ENCODE assay signal across 20 cellular contexts in genomic region chr1:196941474-196941873, GRCh38. TPM values are rescaled to one million over a fixed set of nuclear protein-coding genes. Genes with fewer than 3 reads are reported as not detected.
"Had no signal": no experiment of that assay in that cellular context is flagged by ENCODE, and none has a peak within 500 bp of the region (broad histone marks: within the 10 kb centered on the region; RNA-seq: fewer than 3 reads in every experiment).

No MANE protein-coding gene starts in this region.

RNA-seq across cellular contexts. Expression of gene CFHR2, which starts 2.1 kb away (rescaled TPM):
- total RNA-seq: activated CD4-positive, alpha-beta memory T cell treated with anti-CD3 and anti-CD28 coated beads, Interleukin-2, amount 10 ng/mL, durations not matched to agents 7 days and 5 days; activated CD4-positive, alpha-beta T cell treated with anti-CD3 and anti-CD28 coated beads, Interleukin-2, amount 10 ng/mL, durations not matched to agents 7 days and 5 days; activated naive CD8-positive, alpha-beta T cell treated with anti-CD3 and anti-CD28 coated beads, Interleukin-2, amount 10 ng/mL, durations not matched to agents 7 days and 5 days; ascending aorta; cardiac muscle cell; left colon; mesenteric fat pad; mucosa of descending colon; myocyte; natural killer cell treated with Interleukin-12 subunit alpha and Interleukin-12 subunit beta and Interleukin-15 and Interleukin-18, amount 100 ng/mL, for 72 hours; progenitor cell of endocrine pancreas; renal cortical epithelial cell; sciatic nerve; subcutaneous adipose tissue; T-helper 17 cell; thoracic aorta; vagina had no signal

RNA-seq across cellular contexts. Expression of gene CFHR5, which starts 35.9 kb away (rescaled TPM):
- total RNA-seq: activated CD4-positive, alpha-beta memory T cell treated with anti-CD3 and anti-CD28 coated beads, Interleukin-2, amount 10 ng/mL, durations not matched to agents 7 days and 5 days; activated CD4-positive, alpha-beta T cell treated with anti-CD3 and anti-CD28 coated beads, Interleukin-2, amount 10 ng/mL, durations not matched to agents 7 days and 5 days; activated naive CD8-positive, alpha-beta T cell treated with anti-CD3 and anti-CD28 coated beads, Interleukin-2, amount 10 ng/mL, durations not matched to agents 7 days and 5 days; ascending aorta; gastrocnemius medialis; left colon; lung; mesenteric fat pad; mucosa of descending colon; myocyte; natural killer cell treated with Interleukin-12 subunit alpha and Interleukin-12 subunit beta and Interleukin-15 and Interleukin-18, amount 100 ng/mL, for 72 hours; ovary; progenitor cell of endocrine pancreas; renal cortical epithelial cell; sciatic nerve; subcutaneous adipose tissue; T-helper 17 cell; thoracic aorta; vagina had no signal

RNA-seq across cellular contexts. Expression of gene CFHR4, which starts 53.6 kb away (rescaled TPM):
- total RNA-seq: activated CD4-positive, alpha-beta memory T cell treated with anti-CD3 and anti-CD28 coated beads, Interleukin-2, amount 10 ng/mL, durations not matched to agents 7 days and 5 days; activated CD4-positive, alpha-beta T cell treated with anti-CD3 and anti-CD28 coated beads, Interleukin-2, amount 10 ng/mL, durations not matched to agents 7 days and 5 days; activated naive CD8-positive, alpha-beta T cell treated with anti-CD3 and anti-CD28 coated beads, Interleukin-2, amount 10 ng/mL, durations not matched to agents 7 days and 5 days; ascending aorta; cardiac muscle cell; left colon; lung; mesenteric fat pad; mucosa of descending colon; myocyte; natural killer cell treated with Interleukin-12 subunit alpha and Interleukin-12 subunit beta and Interleukin-15 and Interleukin-18, amount 100 ng/mL, for 72 hours; ovary; progenitor cell of endocrine pancreas; renal cortical epithelial cell; sciatic nerve; subcutaneous adipose tissue; T-helper 17 cell; thoracic aorta; vagina had no signal
